Comparison of ENCODE assay signal across 31 cellular contexts in genomic region chr15:44035781-44036699, GRCh38.
DNase-seq lines count a peak whose midpoint lies in the region; ATAC-seq and TF ChIP-seq lines count a peak whose summit lies in the region.
"Had no signal": no experiment of that assay in that cellular context is flagged by ENCODE, and none has a peak within 500 bp of the region (broad histone marks: within the 10 kb centered on the region; RNA-seq: fewer than 3 reads in every experiment).

No MANE protein-coding gene starts in this region.

- H3K27me3 ChIP-seq in heart left ventricle (peaks cover 0 to 6% (median 0%) of the 10 kb centered on the region in 9 donors), mesenchymal stem cell (ENCODE audit: control insufficient read depth in 1 of 2, insufficient read depth in 1 of 2, low read length in 2 of 2) (no peaks in the 10 kb centered on the region)
- H3K27me3 ChIP-seq: cardiac muscle cell, Peyer's patch, SJCRH30, testis, uterus had no signal

- intact Hi-C loops in Right ventricle myocardium superior (cut with DNase I), result no loop called here
- intact Hi-C loops in heart left ventricle (cut with DNase I), result loop anchor here in 4 of 10 donors (10.0 kb wide), 3 partner anchors 111 to 131 kb away; no protein-coding TSS in a partner anchor

- no peaks in the 10 kb centered on the region for H3K36me3 ChIP-seq in heart left ventricle
- H3K36me3 ChIP-seq in mesenchymal stem cell (ENCODE audit: control insufficient read depth in 1 of 2, insufficient read depth in 2 of 2, low read depth in 1 of 2, low read length in 2 of 2), result no peaks in the 10 kb centered on the region
- H3K36me3 ChIP-seq: cardiac muscle cell, Peyer's patch, SJCRH30, uterus had no signal

- in situ Hi-C loops in GM13977 (cut with MboI; ENCODE audit: low pct_unique_long_range_greater_than_20kb, low sequenced_read_pairs, unreplicated experiment), result no loop called here

- H3K4me3 Mint-ChIP-seq in effector memory CD8-positive, alpha-beta T cell, result no peak overlapping the region
- H3K4me3 Mint-ChIP-seq: activated CD8-positive, alpha-beta T cell treated with anti-CD3 and anti-CD28 coated beads for 36 hours; activated T-helper 17 cell treated with anti-CD3 and anti-CD28 coated beads, Interleukin-2, amount 50 U/mL, for 72 hours; CD4-positive, alpha-beta memory T cell; dendritic cell treated with granulocyte-macrophage colony-stimulating factor and Interleukin-4, amounts not matched to agents 40 ng/mL and 50 ng/mL, for 4 days; neural crest cell; stimulated activated memory B cell treated with anti-CD40 and anti-IgM and Interleukin-4, amounts not matched to agents 10 μg/mL and 1 μg/mL and 100 μg/mL, for 72 hours had no signal

- no peak overlapping the region for H3K18ac ChIP-seq in mesenchymal stem cell (ENCODE audit: low read depth in 1 of 2, low read length in 2 of 2)

- H4K8ac ChIP-seq in mesenchymal stem cell (ENCODE audit: low read length), result no peak overlapping the region

- peak overlapping the region; percentile 26 for H3K9ac ChIP-seq in mesenchymal stem cell (ENCODE audit: low read length)

- H3K27me3 Mint-ChIP-seq in effector memory CD8-positive, alpha-beta T cell, result peaks cover 46 to 55% of the 10 kb centered on the region in 2 donors
- H3K27me3 Mint-ChIP-seq: progenitor cell of endocrine pancreas had no signal

- H3K4me1 ChIP-seq in heart left ventricle, result peaks cover 0 to 25% (median 1%) of the 10 kb centered on the region in 12 donors
- H3K4me1 ChIP-seq in mesenchymal stem cell (ENCODE audit: control insufficient read depth, insufficient read depth, low read depth, low read length), result peaks cover 10% of the 10 kb centered on the region
- H3K4me1 ChIP-seq: Peyer's patch, SJCRH30, testis, uterus had no signal

- 61 to 62% (median 61%) methylated on average over 7 of the region's 7 CpGs for WGBS in heart left ventricle, 4 donors
- WGBS in mesenchymal stem cell, result 78% methylated on average over 3 of the region's 7 CpGs

- H3K4me1 Mint-ChIP-seq in effector memory CD8-positive, alpha-beta T cell (ENCODE audit: low read depth in 2 of 2), result no peaks in the 10 kb centered on the region
- H3K4me1 Mint-ChIP-seq: activated T-helper 17 cell treated with anti-CD3 and anti-CD28 coated beads, Interleukin-2, amount 50 U/mL, for 72 hours; CD4-positive, alpha-beta memory T cell; stimulated activated memory B cell treated with anti-CD40 and anti-IgM and Interleukin-4, amounts not matched to agents 10 μg/mL and 1 μg/mL and 100 μg/mL, for 72 hours had no signal

- TF ChIP-seq CTCF in heart left ventricle (IDR thresholded peaks at IDR 0.05) (no peak), GM13977 (IDR thresholded peaks at IDR 0.05; ENCODE audit: extremely low read depth, insufficient read depth, missing control alignments) (no peak)

- H3K9me3 ChIP-seq in heart left ventricle (peaks cover 0 to 3% (median 0%) of the 10 kb centered on the region in 12 donors), mesenchymal stem cell (ENCODE audit: control insufficient read depth, low read length) (no peaks in the 10 kb centered on the region)
- H3K9me3 ChIP-seq: Peyer's patch, SJCRH30, testis, uterus had no signal

- peak overlapping the region; percentile 94 for H2AK5ac ChIP-seq in mesenchymal stem cell (ENCODE audit: low read length, severe bottlenecking)

- H2BK5ac ChIP-seq in mesenchymal stem cell (ENCODE audit: low read depth, low read length, poor library complexity, severe bottlenecking), result no peak overlapping the region

- no peak overlapping the region for H3K4me3 ChIP-seq in heart left ventricle
- H3K4me3 ChIP-seq in mesenchymal stem cell (ENCODE audit: insufficient read depth in 1 of 2, low read depth in 1 of 2, low read length in 2 of 2), result no peak overlapping the region
- H3K4me3 ChIP-seq: cardiac muscle cell, Peyer's patch, SJCRH30, testis, uterus had no signal

- peak; percentile 20 for ATAC-seq in Right ventricle myocardium superior (ENCODE audit: poor library complexity)
- no peak for ATAC-seq in heart left ventricle
- ATAC-seq in effector memory CD8-positive, alpha-beta T cell (replicated peaks), result no peak
- ATAC-seq: activated CD8-positive, alpha-beta T cell treated with anti-CD3 and anti-CD28 coated beads for 36 hours; activated T-helper 17 cell treated with anti-CD3 and anti-CD28 coated beads, Interleukin-2, amount 50 U/mL, for 72 hours; stimulated activated memory B cell treated with anti-CD40 and anti-IgM and Interleukin-4, amounts not matched to agents 10 μg/mL and 1 μg/mL and 100 μg/mL, for 72 hours had no signal

- peaks cover 7% of the 10 kb centered on the region for H3K79me1 ChIP-seq in mesenchymal stem cell (replicated peaks; ENCODE audit: low read length, poor library complexity, severe bottlenecking)

- H3K27ac ChIP-seq in heart left ventricle (peak overlapping the region in 1 of 12 donors; percentile 14), mesenchymal stem cell (ENCODE audit: low read length, poor library complexity, severe bottlenecking) (no peak overlapping the region)
- H3K27ac ChIP-seq: cardiac muscle cell, Peyer's patch, SJCRH30, testis, uterus had no signal

- no peak overlapping the region for H3K4me2 ChIP-seq in mesenchymal stem cell (ENCODE audit: low read length, poor library complexity, severe bottlenecking)

- no peak overlapping the region for H4K91ac ChIP-seq in mesenchymal stem cell (ENCODE audit: low read length)

- H3K14ac ChIP-seq in mesenchymal stem cell (ENCODE audit: low read length in 2 of 2), result no peak overlapping the region

- no peak for TF ChIP-seq POLR2A in heart left ventricle (IDR thresholded peaks at IDR 0.05)

- DNase-seq in Right ventricle myocardium superior (no peak), heart left ventricle (no peak), astrocyte of the hippocampus (ENCODE audit: low read depth, low spot score) (peak; percentile 40), mesenchymal stem cell (no peak), GM13977 (ENCODE audit: low spot score) (no peak), GM19238 (ENCODE audit: insufficient read length, low spot score) (no peak)
- DNase-seq in effector memory CD8-positive, alpha-beta T cell, result no peak
- DNase-seq in stimulated activated naive CD4-positive, alpha-beta T cell treated with Interleukin-2 at 50 U/mL for 16 hours (lab: John Stamatoyannopoulos, UW), result no peak
- DNase-seq: 8988T; activated CD4-positive, CD25-positive, alpha-beta regulatory T cell treated with anti-CD3 and anti-CD28 coated beads, Interleukin-2, amount 50 U/mL, for 72 hours; activated CD8-positive, alpha-beta T cell treated with anti-CD3 and anti-CD28 coated beads for 36 hours; activated naive CD4-positive, alpha-beta T cell treated with anti-CD3 and anti-CD28 coated beads, Interleukin-2, amount 50 U/mL, for 16 hours; amygdala; CD4-positive, alpha-beta memory T cell; kidney; MM.1S; NCI-H1417; NCI-H2029 treated with DMSO at 0.1 percent for 48 hours; NCI-H69; Peyer's patch; SJCRH30; stimulated activated CD4-positive, alpha-beta T cell treated with anti-CD3 and anti-CD28 coated beads, Interleukin-4, amount 100 ng/mL, for 4 hours; T-helper 1 cell; testis; uterus had no signal

- no peak overlapping the region for H3K27ac Mint-ChIP-seq in effector memory CD8-positive, alpha-beta T cell
- H3K27ac Mint-ChIP-seq: activated CD8-positive, alpha-beta T cell treated with anti-CD3 and anti-CD28 coated beads for 36 hours; activated T-helper 17 cell treated with anti-CD3 and anti-CD28 coated beads, Interleukin-2, amount 50 U/mL, for 72 hours; CD4-positive, alpha-beta memory T cell; dendritic cell treated with granulocyte-macrophage colony-stimulating factor and Interleukin-4, amounts not matched to agents 40 ng/mL and 50 ng/mL, for 4 days; progenitor cell of endocrine pancreas; stimulated activated memory B cell treated with anti-CD40 and anti-IgM and Interleukin-4, amounts not matched to agents 10 μg/mL and 1 μg/mL and 100 μg/mL, for 72 hours had no signal

- no peak overlapping the region for H3K23ac ChIP-seq in mesenchymal stem cell (ENCODE audit: low read length in 2 of 2)

- H2BK120ac ChIP-seq in mesenchymal stem cell (ENCODE audit: low read depth, low read length), result no peak overlapping the region

- H2AFZ ChIP-seq in mesenchymal stem cell (ENCODE audit: low read depth, low read length), result no peak overlapping the region

- no peaks in the 10 kb centered on the region for H3K9me3 Mint-ChIP-seq in effector memory CD8-positive, alpha-beta T cell
- H3K9me3 Mint-ChIP-seq: activated CD8-positive, alpha-beta T cell treated with anti-CD3 and anti-CD28 coated beads for 36 hours; dendritic cell treated with granulocyte-macrophage colony-stimulating factor and Interleukin-4, amounts not matched to agents 40 ng/mL and 50 ng/mL, for 4 days had no signal

- no peaks in the 10 kb centered on the region for H3K36me3 Mint-ChIP-seq in effector memory CD8-positive, alpha-beta T cell (ENCODE audit: insufficient read depth)
- H3K36me3 Mint-ChIP-seq: CD4-positive, alpha-beta memory T cell; stimulated activated memory B cell treated with anti-CD40 and anti-IgM and Interleukin-4, amounts not matched to agents 10 μg/mL and 1 μg/mL and 100 μg/mL, for 72 hours had no signal

- H2BK15ac ChIP-seq in mesenchymal stem cell (ENCODE audit: low read depth, poor library complexity, severe bottlenecking), result no peak overlapping the region

- H3K4ac ChIP-seq in mesenchymal stem cell (ENCODE audit: low read depth in 1 of 2, low read length in 2 of 2), result no peak overlapping the region

- no peak overlapping the region for H2BK12ac ChIP-seq in mesenchymal stem cell (ENCODE audit: low read length in 2 of 2)
